Comparison of ENCODE assay signal across 8 cellular contexts in genomic region chr1:59292557-59292956, GRCh38. TPM values are rescaled to one million over a fixed set of nuclear protein-coding genes. Genes with fewer than 3 reads are reported as not detected.
DNase-seq lines count a peak whose midpoint lies in the region; ATAC-seq and TF ChIP-seq lines count a peak whose summit lies in the region.

No MANE protein-coding gene starts in this region.

- H3K27me3 ChIP-seq in smooth muscle cell (ENCODE audit: low read depth), result no peaks in the 10 kb centered on the region

- TF ChIP-seq CTCF in smooth muscle cell (IDR thresholded peaks at IDR 0.05; ENCODE audit: borderline replicate concordance, insufficient read depth, poor library complexity, severe bottlenecking), result no peak

- no peaks in the 10 kb centered on the region for H3K36me3 ChIP-seq in smooth muscle cell (ENCODE audit: low read depth)

- H3K9ac ChIP-seq in smooth muscle cell (ENCODE audit: low read depth), result no peak overlapping the region

- peak overlapping the region; percentile 65 for H3K27ac ChIP-seq in smooth muscle cell (ENCODE audit: low read depth)

- no peaks in the 10 kb centered on the region for H3K79me2 ChIP-seq in smooth muscle cell (ENCODE audit: low read depth)

- H3F3A ChIP-seq in smooth muscle cell (ENCODE audit: low read depth), result peaks cover 25% of the 10 kb centered on the region

- WGBS in smooth muscle cell (ENCODE audit: low lambda C conversion rate), result 13% methylated on average over 2 of the region's 2 CpGs

- H3K4me2 ChIP-seq in smooth muscle cell, result no peak overlapping the region

- DNase-seq in OCI-M1 (lab: John Stamatoyannopoulos, UW) (peak; percentile 69), glomerular endothelial cell (ENCODE audit: extremely low read depth, low read depth, low spot score) (peak; percentile 47), smooth muscle cell (lab: John Stamatoyannopoulos, UW; ENCODE audit: unreplicated experiment) (no peak), SK-N-DZ (ENCODE audit: low spot score) (no peak), T-helper 9 cell (no peak), germinal center (ENCODE audit: low spot score) (no peak)

- H3K9me3 ChIP-seq in smooth muscle cell (replicated peaks; ENCODE audit: low read depth), result no peaks in the 10 kb centered on the region

- H4K20me1 ChIP-seq in smooth muscle cell (ENCODE audit: low read depth), result no peaks in the 10 kb centered on the region

- peak; percentile 36 for ATAC-seq in GM19438 (IDR thresholded peaks at IDR 0.05; ENCODE audit: low read depth, unreplicated experiment)
- no peak for ATAC-seq in GM21367 (IDR thresholded peaks at IDR 0.05; ENCODE audit: unreplicated experiment)

- peak overlapping the region; percentile 49 for H2AFZ ChIP-seq in smooth muscle cell (ENCODE audit: low read depth)

- H3K4me3 ChIP-seq in smooth muscle cell, result no peak overlapping the region

- peaks cover 9% of the 10 kb centered on the region for H3K4me1 ChIP-seq in smooth muscle cell (ENCODE audit: low read depth)

RNA-seq across cellular contexts. Expression of gene FGGY, which starts 4.3 kb away (rescaled TPM):
- total RNA-seq in glomerular endothelial cell (5.8 and 6.7 TPM in 2 replicates), smooth muscle cell (5.6 and 9.2 TPM in 2 replicates)
- polyA plus RNA-seq in smooth muscle cell, result 4.8 and 5.1 TPM in 2 replicates
- polyA plus RNA-seq in SK-N-DZ (2014; cell fraction: cytosol; rRNA removed), result 10.4 and 16.9 TPM in 2 replicates
- 9.4 and 10.6 TPM in 2 replicates for polyA plus RNA-seq in SK-N-DZ (2014; cell fraction: nucleus; rRNA removed)

Comparison
In these comparisons a context has a peak if more than half of its experiments do, and no peak if none do; other contexts are left out.
1. DNase-seq: peak in OCI-M1 (single experiment) and glomerular endothelial cell (single experiment); none in smooth muscle cell (single experiment), SK-N-DZ (single experiment), T-helper 9 cell (single experiment) and germinal center (single experiment).